In genomic region chr1:167926486-167926997, GRCh38 we compare ENCODE assay signal across 1 cellular context.
TF ChIP-seq lines count a peak whose summit lies in the region.

No MANE protein-coding gene starts in this region.

TF ChIP-seq in HepG2, 621 proteins besides CTCF, POLR2A, EP300 and RAD21 (continued from another document and continues in another):
- TF ChIP-seq RBM22 (optimal IDR thresholded peaks at IDR 0.05; ENCODE audit: low read length) (no peak), ZNF142 (CRISPR knock-in tag; IDR thresholded peaks at IDR 0.05) (peak; percentile 80), MLLT10 (CRISPR knock-in tag; IDR thresholded peaks at IDR 0.05) (no peak), LCORL (IDR thresholded peaks at IDR 0.05) (no peak), LCORL (CRISPR knock-in tag; IDR thresholded peaks at IDR 0.05) (peak; percentile 47; the same call in 1 of the 2 replicates), ZNF547 (CRISPR knock-in tag; IDR thresholded peaks at IDR 0.05) (no peak), ZMAT3 (CRISPR knock-in tag; conservative IDR thresholded peaks at IDR 0.05) (no peak), ZNF20 (CRISPR knock-in tag; IDR thresholded peaks at IDR 0.05) (no peak), CHD2 (IDR thresholded peaks at IDR 0.05; ENCODE audit: low read depth, low read length) (no peak), TBP (CRISPR knock-in tag; IDR thresholded peaks at IDR 0.05) (no peak), ZNF567 (CRISPR knock-in tag; IDR thresholded peaks at IDR 0.05; ENCODE audit: borderline replicate concordance) (no peak), KDM5A (IDR thresholded peaks at IDR 0.05; ENCODE audit: borderline replicate concordance, low read length) (no peak), ZNF30 (CRISPR knock-in tag; IDR thresholded peaks at IDR 0.05) (no peak), PHF20 (CRISPR knock-in tag; IDR thresholded peaks at IDR 0.05) (no peak), MLXIP (CRISPR knock-in tag; IDR thresholded peaks at IDR 0.05; ENCODE audit: borderline replicate concordance) (no peak), ZNF326 (CRISPR knock-in tag; IDR thresholded peaks at IDR 0.05; ENCODE audit: borderline replicate concordance) (no peak), ZNF501 (CRISPR knock-in tag; IDR thresholded peaks at IDR 0.05) (no peak), TFDP2 (CRISPR knock-in tag; IDR thresholded peaks at IDR 0.05) (no peak), ZSCAN31 (CRISPR knock-in tag; IDR thresholded peaks at IDR 0.05; ENCODE audit: low read depth) (no peak), PCBP2 (optimal IDR thresholded peaks at IDR 0.05; ENCODE audit: low read depth, low read length, poor library complexity, severe bottlenecking) (no peak), MNT (IDR thresholded peaks at IDR 0.05) (no peak), SNAPC2 (CRISPR knock-in tag; IDR thresholded peaks at IDR 0.05) (0 out of 2 replicates have a peak, but pooled peaks have one; percentile 42), ZNF589 (CRISPR knock-in tag; conservative IDR thresholded peaks at IDR 0.05) (no peak), GRHL1 (CRISPR knock-in tag; conservative IDR thresholded peaks at IDR 0.05) (no peak), E2F1 (CRISPR knock-in tag; IDR thresholded peaks at IDR 0.05) (no peak), EHMT2 (IDR thresholded peaks at IDR 0.05; ENCODE audit: borderline replicate concordance, low read depth, low read length) (no peak), ZNF558 (CRISPR knock-in tag; IDR thresholded peaks at IDR 0.05; ENCODE audit: borderline replicate concordance) (no peak), ZEB1 (IDR thresholded peaks at IDR 0.05; ENCODE audit: insufficient replicate concordance, low read depth) (no peak), ZFAT (CRISPR knock-in tag; conservative IDR thresholded peaks at IDR 0.05) (no peak), ZBTB20 (CRISPR knock-in tag; IDR thresholded peaks at IDR 0.05; ENCODE audit: borderline replicate concordance, low read depth) (no peak), SAP130 (CRISPR knock-in tag; IDR thresholded peaks at IDR 0.05; ENCODE audit: low read depth) (peak; percentile 38), ZSCAN5A (CRISPR knock-in tag; IDR thresholded peaks at IDR 0.05; ENCODE audit: borderline replicate concordance) (peak; percentile 80; the same call in 1 of the 2 replicates), MED13 (CRISPR knock-in tag; IDR thresholded peaks at IDR 0.05) (no peak), FOXK1 (CRISPR knock-in tag; IDR thresholded peaks at IDR 0.05; ENCODE audit: borderline replicate concordance, low read depth) (no peak), PAXIP1 (CRISPR knock-in tag; conservative IDR thresholded peaks at IDR 0.05) (peak; percentile 70), SALL2 (CRISPR knock-in tag; IDR thresholded peaks at IDR 0.05) (no peak), THYN1 (CRISPR knock-in tag; IDR thresholded peaks at IDR 0.05; ENCODE audit: borderline replicate concordance, low read depth) (no peak), HNRNPK (IDR thresholded peaks at IDR 0.05; ENCODE audit: low read depth, low read length, poor library complexity, severe bottlenecking) (no peak), TSC22D2 (CRISPR knock-in tag; IDR thresholded peaks at IDR 0.05; ENCODE audit: borderline replicate concordance) (no peak), ZC3H13 (CRISPR knock-in tag; IDR thresholded peaks at IDR 0.05) (no peak), SOX13 (IDR thresholded peaks at IDR 0.05) (no peak), SOX13 (CRISPR knock-in tag; conservative IDR thresholded peaks at IDR 0.05 in 1 of 2, IDR thresholded peaks at IDR 0.05 in 1 of 2) (peak in 1 of 2 experiments; percentile 68; a peak in 2 of 4 replicates), CHD4 (IDR thresholded peaks at IDR 0.05; ENCODE audit: borderline replicate concordance, low read length) (no peak), FLYWCH1 (CRISPR knock-in tag; IDR thresholded peaks at IDR 0.05) (no peak), IRX3 (CRISPR knock-in tag; IDR thresholded peaks at IDR 0.05; ENCODE audit: borderline replicate concordance, low read depth) (no peak)
